In genomic region chrX:2841511-2841910, GRCh38 we compare ENCODE assay signal across 2 cellular contexts.
TF ChIP-seq lines count a peak whose summit lies in the region.

No MANE protein-coding gene starts in this region.

TF ChIP-seq in IMR-90, 13 proteins besides CTCF, POLR2A, EP300 and RAD21:
- no peak for TF ChIP-seq USF2 (IDR thresholded peaks at IDR 0.05; ENCODE audit: low read depth, low read length)
- TF ChIP-seq RFX5 (IDR thresholded peaks at IDR 0.05; ENCODE audit: low read depth, low read length) = no peak
- no peak for TF ChIP-seq SMC3 (IDR thresholded peaks at IDR 0.05; ENCODE audit: low read depth, low read length)
TF ChIP-seq in IMR-90: peak in this region for 0.

TF ChIP-seq in SK-N-SH treated with all-trans-retinoic acid at 6 μM for 48 hours, 23 proteins besides CTCF, POLR2A, EP300 and RAD21 (continued from another document):
- no peak for TF ChIP-seq CREB5 (CRISPR knock-in tag; IDR thresholded peaks at IDR 0.05; ENCODE audit: low read depth)
- TF ChIP-seq ZFP30 (CRISPR knock-in tag; IDR thresholded peaks at IDR 0.05) = no peak
- no peak for TF ChIP-seq OSR1 (CRISPR knock-in tag; IDR thresholded peaks at IDR 0.05)
